In genomic region chr2:198296665-198297308, GRCh38 we compare ENCODE assay signal across 8 cellular contexts.
DNase-seq lines count a peak whose midpoint lies in the region; ATAC-seq, FAIRE-seq and TF ChIP-seq lines count a peak whose summit lies in the region.

No MANE protein-coding gene starts in this region.

- CTCF ChIA-PET in AG04450 (lab: Charles Lee) (interaction anchor here (0.5 to 6.8 kb wide), 44 partner anchors 9 to 1461 kb away, joined by 3 to 55 read pairs (median 4); partner anchors contain the start of gene MARS2), WTC11 (lab: Charles Lee) (interaction anchor here (0.6 to 3.6 kb wide), 20 partner anchors 11 to 492 kb away, joined by 3 to 20 read pairs (median 4); partner anchors contain the start of gene PLCL1)

- H3K9me3 ChIP-seq in AG04450 (ENCODE audit: control insufficient read depth, insufficient read depth, low read length) (no peaks in the 10 kb centered on the region), kidney (ENCODE audit: control insufficient read depth in 1 of 2, low read length in 2 of 2) (no peaks in the 10 kb centered on the region)

- no peak overlapping the region for H3K27ac Mint-ChIP-seq in WTC11

- H3K4me3 Mint-ChIP-seq in WTC11: peak overlapping the region; percentile 37

- H3K27ac ChIP-seq in AG04450 (ENCODE audit: low read depth, low read length) (no peak overlapping the region), caudate nucleus (ENCODE audit: low read depth, low read length) (no peak overlapping the region), kidney (ENCODE audit: low read depth in 2 of 2, low read length in 2 of 2) (no peak overlapping the region)

- FAIRE-seq in kidney (lab: Jason Lieb, UNC): no peak

- H3K4me1 ChIP-seq in kidney (ENCODE audit: control insufficient read depth in 1 of 2, insufficient read depth in 1 of 2, low read depth in 1 of 2, low read length in 2 of 2): no peaks in the 10 kb centered on the region

- H3K9me3 Mint-ChIP-seq in WTC11: no peaks in the 10 kb centered on the region

- no peaks in the 10 kb centered on the region for H3K27me3 ChIP-seq in AG04450 (ENCODE audit: control insufficient read depth, insufficient read depth, low read length)

- intact Hi-C loops in kidney (cut with DNase I): loop anchor here (10.0 kb wide), 1 partner anchor 502 kb away; no protein-coding TSS in a partner anchor

- H3K4me1 Mint-ChIP-seq in WTC11: peaks cover 9% of the 10 kb centered on the region

- TF ChIP-seq CTCF in AG04450 (IDR thresholded peaks at IDR 0.05; ENCODE audit: low read depth, low read length) (peak; percentile 71), WTC11 (IDR thresholded peaks at IDR 0.05) (peak; percentile 72), kidney (IDR thresholded peaks at IDR 0.05; ENCODE audit: borderline replicate concordance, extremely low read depth, insufficient read depth) (peak; percentile 75)

- peak; percentile 24 for DNase-seq in AG04450 (ENCODE audit: low read depth, low spot score)
- DNase-seq in NCI-H2107 (lab: John Stamatoyannopoulos, UW): peak; percentile 13
- peak; percentile 63 for DNase-seq in WTC11 (ENCODE audit: low spot score)
- peak in 46 of 61 donors; percentile 2 to 70 (median 30) for DNase-seq in caudate nucleus (lab: John Stamatoyannopoulos, UW)
- no peak for DNase-seq in kidney
- peak; percentile 41 for DNase-seq in stimulated activated CD4-positive, alpha-beta T cell treated with anti-CD3 and anti-CD28 coated beads, Interleukin-4, amount 100 ng/mL, for 1 hour

- POLR2A ChIA-PET in AG04450 (lab: Yijun Ruan, JAX) (no interaction called here), WTC11 (lab: Charles Lee) (interaction anchor here (0.7 kb wide), 1 partner anchor 490 kb away, joined by 4 read pairs; no protein-coding TSS in a partner anchor)

- H3K9ac ChIP-seq in kidney (ENCODE audit: low read length in 2 of 2): no peak overlapping the region

- H3K4me3 ChIP-seq in AG04450 (ENCODE audit: low read depth, low read length) (no peak overlapping the region), kidney (ENCODE audit: low read length in 2 of 2) (no peak overlapping the region)

- no peaks in the 10 kb centered on the region; the same call in 1 of the 2 replicates for H3K27me3 Mint-ChIP-seq in WTC11 (ENCODE audit: low read depth)

- H3K36me3 ChIP-seq in kidney (ENCODE audit: control insufficient read depth in 1 of 2, insufficient read depth in 2 of 2, low read length in 2 of 2): no peaks in the 10 kb centered on the region

- ATAC-seq in GM18517 (IDR thresholded peaks at IDR 0.05; ENCODE audit: unreplicated experiment) (peak; percentile 86), HG03025 (IDR thresholded peaks at IDR 0.05; ENCODE audit: low FRiP score, unreplicated experiment) (peak; percentile 85), WTC11 (peak; percentile 94)

- H3K36me3 Mint-ChIP-seq in WTC11: no peaks in the 10 kb centered on the region

TF ChIP-seq in WTC11, 78 proteins besides CTCF, POLR2A, EP300 and RAD21:
- no peak for TF ChIP-seq TP53 (CRISPR knock-in tag; IDR thresholded peaks at IDR 0.05)
- no peak for TF ChIP-seq GTF2I (CRISPR knock-in tag; conservative IDR thresholded peaks at IDR 0.05)
- no peak for TF ChIP-seq SMAD3 (CRISPR knock-in tag; IDR thresholded peaks at IDR 0.05; ENCODE audit: borderline replicate concordance)
- no peak for TF ChIP-seq ZNF232 (CRISPR knock-in tag; IDR thresholded peaks at IDR 0.05)
